ENCODE assay signal across 2 cellular contexts in genomic region chr1:45095450-45095849, GRCh38.
TF ChIP-seq lines count a peak whose summit lies in the region.

No MANE protein-coding gene starts in this region.

TF ChIP-seq in HepG2, 621 proteins besides CTCF, POLR2A, EP300 and RAD21 (continued from another document):
- TF ChIP-seq BCL6 (CRISPR knock-in tag; IDR thresholded peaks at IDR 0.05), result peak; percentile 82
- no peak for TF ChIP-seq ZNF607 (CRISPR knock-in tag; IDR thresholded peaks at IDR 0.05; ENCODE audit: borderline replicate concordance)
- no peak for TF ChIP-seq ZNF770 (CRISPR knock-in tag; IDR thresholded peaks at IDR 0.05)
- peak; percentile 81; the same call in 1 of the 2 replicates for TF ChIP-seq ZNF317 (CRISPR knock-in tag; IDR thresholded peaks at IDR 0.05)
- peak; percentile 81 for TF ChIP-seq CEBPB (IDR thresholded peaks at IDR 0.05; ENCODE audit: borderline replicate concordance, low read depth, low read length)

TF ChIP-seq in K562, 482 proteins besides CTCF, POLR2A, EP300 and RAD21 (continued from another document):
- TF ChIP-seq ELK3 (CRISPR knock-in tag; IDR thresholded peaks at IDR 0.05) (no peak), CREM (IDR thresholded peaks at IDR 0.05; ENCODE audit: low read depth) (no peak), ID3 (CRISPR knock-in tag; IDR thresholded peaks at IDR 0.05) (no peak), ID3 (tag; IDR thresholded peaks at IDR 0.05) (no peak), ARNT (IDR thresholded peaks at IDR 0.05) (no peak), ATF3 (IDR thresholded peaks at IDR 0.05) (0 out of 2 replicates have a peak, but pooled peaks have one; percentile 20), ATF3 (CRISPR knock-in tag; conservative IDR thresholded peaks at IDR 0.05) (no peak), ZNF668 (CRISPR knock-in tag; IDR thresholded peaks at IDR 0.05) (no peak), ZKSCAN8 (CRISPR knock-in tag; IDR thresholded peaks at IDR 0.05) (no peak), CEBPB (tag; IDR thresholded peaks at IDR 0.05) (peak; percentile 70)
